ENCODE assay signal across 8 cellular contexts in the genomic region with DNA sequence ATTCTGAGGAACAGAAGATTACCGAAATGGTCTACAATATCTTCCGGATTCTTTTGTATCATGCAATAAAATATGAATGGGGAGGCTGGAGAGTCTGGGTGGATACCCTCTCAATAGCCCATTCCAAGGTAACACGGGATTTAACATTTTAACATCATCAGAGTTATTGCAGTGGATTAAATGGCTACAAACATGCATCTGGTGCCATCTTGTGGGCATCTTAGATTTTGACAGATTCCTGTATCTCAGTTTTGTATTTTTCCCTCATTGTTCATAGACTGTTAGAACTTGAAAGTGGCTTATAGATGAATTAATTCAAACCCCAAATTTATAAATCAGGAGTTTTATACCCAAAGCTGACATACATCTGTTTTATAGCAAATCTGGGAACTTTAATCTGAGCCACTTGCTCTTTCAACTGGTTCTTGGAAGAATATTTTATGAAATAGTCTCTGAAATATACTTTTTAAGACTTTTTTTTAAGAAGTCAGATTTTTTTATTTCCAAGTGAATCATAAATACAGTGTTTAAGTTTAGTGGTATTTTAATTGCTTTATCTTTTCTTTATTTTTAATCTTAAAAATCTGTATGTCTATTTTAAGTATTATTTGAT.
A peak's percentile ranks its signal among the peaks of the same experiment; 100 is the strongest.
DNase-seq lines count a peak whose midpoint lies in the region; TF ChIP-seq lines count a peak whose summit lies in the region.
"Had no signal": no experiment of that assay in that cellular context is flagged by ENCODE, and none has a peak within 500 bp of the region (broad histone marks: within the 10 kb centered on the region; RNA-seq: fewer than 3 reads in every experiment).

No MANE protein-coding gene starts in this region.

- TF ChIP-seq CTCF in GM20000 (IDR thresholded peaks at IDR 0.05; ENCODE audit: extremely low read depth, missing control alignments) = no peak
- peak; percentile 54 for TF ChIP-seq CTCF in colonic mucosa (IDR thresholded peaks at IDR 0.05)

- peak; percentile 84 for TF ChIP-seq RAD21 in Ishikawa (IDR thresholded peaks at IDR 0.05; ENCODE audit: low read depth)

- H3K36me3 ChIP-seq in colonic mucosa = no peaks in the 10 kb centered on the region

- H3K27ac ChIP-seq in colonic mucosa = no peak overlapping the region

- no peak for TF ChIP-seq EP300 in Ishikawa (IDR thresholded peaks at IDR 0.05; ENCODE audit: borderline replicate concordance)

- no peak overlapping the region for H3K4me3 ChIP-seq in colonic mucosa

- no peaks in the 10 kb centered on the region for H3K9me3 ChIP-seq in colonic mucosa

- no peaks in the 10 kb centered on the region for H3K27me3 ChIP-seq in colonic mucosa

- no peaks in the 10 kb centered on the region for H3K4me1 ChIP-seq in colonic mucosa

- DNase-seq in ELR (ENCODE audit: low read depth) = peak; percentile 67
- DNase-seq in GM20000 (ENCODE audit: low spot score) = peak; percentile 29
- DNase-seq in RPMI7951 (ENCODE audit: low read depth) = peak; percentile 53
- peak; percentile 47 for DNase-seq in colonic mucosa
- peak; percentile 81 for DNase-seq in medulla oblongata (ENCODE audit: extremely low spot score)
- DNase-seq in activated gamma-delta T cell (lab: John Stamatoyannopoulos, UW) = no peak
- DNase-seq: activated T-cell treated with anti-CD3 and anti-CD28 coated beads, Interleukin-2, amount 50 U/mL, for 4 hours had no signal

- H3K9ac ChIP-seq in colonic mucosa (ENCODE audit: low read depth in 2 of 2, low read length in 2 of 2) = no peak overlapping the region

- intact Hi-C loops in colonic mucosa (cut with DNase I) = loop anchor here (2.0 kb wide), 1 partner anchor 1226 kb away; no protein-coding TSS in a partner anchor

TF ChIP-seq in Ishikawa, 13 proteins besides CTCF, POLR2A, EP300 and RAD21:
- TF ChIP-seq, protein P1, sequence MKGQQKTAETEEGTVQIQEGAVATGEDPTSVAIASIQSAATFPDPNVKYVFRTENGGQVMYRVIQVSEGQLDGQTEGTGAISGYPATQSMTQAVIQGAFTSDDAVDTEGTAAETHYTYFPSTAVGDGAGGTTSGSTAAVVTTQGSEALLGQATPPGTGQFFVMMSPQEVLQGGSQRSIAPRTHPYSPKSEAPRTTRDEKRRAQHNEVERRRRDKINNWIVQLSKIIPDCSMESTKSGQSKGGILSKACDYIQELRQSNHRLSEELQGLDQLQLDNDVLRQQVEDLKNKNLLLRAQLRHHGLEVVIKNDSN (IDR thresholded peaks at IDR 0.05) = no peak
- TF ChIP-seq YY1 (IDR thresholded peaks at IDR 0.05; ENCODE audit: low read depth) = no peak
- no peak for TF ChIP-seq CREB1 (IDR thresholded peaks at IDR 0.05; ENCODE audit: low read depth)
- no peak for TF ChIP-seq TEAD4 (IDR thresholded peaks at IDR 0.05)
- TF ChIP-seq EGR1 (IDR thresholded peaks at IDR 0.05) = no peak
- TF ChIP-seq ZBTB7A (IDR thresholded peaks at IDR 0.05; ENCODE audit: low read depth) = no peak
